Comparison of ENCODE assay signal across 1 cellular context in the genomic region with DNA sequence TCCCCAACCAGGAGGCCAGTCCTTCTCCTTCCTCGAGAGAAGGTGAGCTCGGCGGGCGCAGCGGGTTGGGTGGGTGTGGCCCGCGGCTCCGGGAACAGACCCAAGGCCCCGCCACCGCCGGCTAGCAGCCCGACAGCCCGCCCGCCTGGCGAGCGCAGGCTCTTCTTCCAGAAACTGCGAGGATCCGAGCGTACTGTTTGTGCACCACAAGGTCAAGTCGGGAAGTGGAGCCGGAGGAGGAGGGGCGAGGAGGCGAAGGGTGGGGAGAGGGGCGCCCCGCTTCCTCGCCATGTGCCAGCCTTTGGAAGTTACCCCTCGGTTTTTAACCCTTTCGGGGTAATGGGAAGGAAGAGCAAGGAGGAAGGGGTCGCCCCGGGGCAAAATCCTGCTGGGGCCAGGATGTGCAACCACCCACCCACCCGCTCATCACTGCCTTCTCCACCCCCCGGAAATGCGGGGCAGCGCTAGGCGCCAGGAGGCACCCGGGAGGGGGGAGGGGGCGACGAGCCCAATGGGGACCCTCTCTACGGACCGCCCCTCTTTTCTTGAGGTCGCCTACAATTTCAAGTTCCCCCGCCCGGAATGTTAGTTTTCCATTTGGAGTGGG.
TF ChIP-seq lines count a peak whose summit lies in the region.

No MANE protein-coding gene starts in this region.

TF ChIP-seq in GM23338, 12 proteins besides CTCF, POLR2A, EP300 and RAD21 (continued from another document):
- TF ChIP-seq, protein P1, sequence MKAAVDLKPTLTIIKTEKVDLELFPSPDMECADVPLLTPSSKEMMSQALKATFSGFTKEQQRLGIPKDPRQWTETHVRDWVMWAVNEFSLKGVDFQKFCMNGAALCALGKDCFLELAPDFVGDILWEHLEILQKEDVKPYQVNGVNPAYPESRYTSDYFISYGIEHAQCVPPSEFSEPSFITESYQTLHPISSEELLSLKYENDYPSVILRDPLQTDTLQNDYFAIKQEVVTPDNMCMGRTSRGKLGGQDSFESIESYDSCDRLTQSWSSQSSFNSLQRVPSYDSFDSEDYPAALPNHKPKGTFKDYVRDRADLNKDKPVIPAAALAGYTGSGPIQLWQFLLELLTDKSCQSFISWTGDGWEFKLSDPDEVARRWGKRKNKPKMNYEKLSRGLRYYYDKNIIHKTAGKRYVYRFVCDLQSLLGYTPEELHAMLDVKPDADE (IDR thresholded peaks at IDR 0.05) = peak; percentile 56; the same call in 1 of the 2 replicates
- no peak for TF ChIP-seq ZNF114 (CRISPR knock-in tag; IDR thresholded peaks at IDR 0.05)
TF ChIP-seq in GM23338: peak in this region for 2.
